Comparison of ENCODE assay signal across 9 cellular contexts in the genomic region with DNA sequence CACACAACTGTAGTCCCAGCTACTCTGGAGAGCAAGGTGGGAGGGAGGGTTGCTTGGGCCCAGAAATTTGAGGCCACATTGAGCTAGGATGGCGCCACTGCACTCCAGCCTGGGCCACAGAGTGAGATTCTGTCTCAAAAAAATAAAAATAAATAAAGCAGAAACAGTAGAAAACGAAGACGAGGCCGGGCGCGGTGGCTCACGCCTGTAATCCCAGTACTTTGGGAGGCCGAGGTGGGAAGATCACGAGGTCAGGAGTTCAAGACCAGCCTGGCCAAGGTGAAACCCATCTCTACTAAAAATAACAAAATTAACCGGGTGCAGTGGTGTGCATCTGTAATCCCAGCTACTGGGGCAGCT. TPM values are rescaled to one million over a fixed set of nuclear protein-coding genes. Genes with fewer than 3 reads are reported as not detected.
DNase-seq lines count a peak whose midpoint lies in the region; ATAC-seq and TF ChIP-seq lines count a peak whose summit lies in the region.
"Not testable (repeated sequence)": the region's sequence is repeated elsewhere in the genome, so short reads cannot be mapped to it uniquely, and the experiment has no call there.
"Had no signal": no experiment of that assay in that cellular context is flagged by ENCODE, and none has a peak within 500 bp of the region (broad histone marks: within the 10 kb centered on the region; RNA-seq: fewer than 3 reads in every experiment).

No MANE protein-coding gene starts in this region.

- H3K27me3 Mint-ChIP-seq in activated CD4-positive, alpha-beta T cell treated with anti-CD3 and anti-CD28 coated beads, Interleukin-2, amount 10 ng/mL, durations not matched to agents 24 days and 14 days; type B pancreatic cell: not testable (repeated sequence)

- not testable (repeated sequence) for H3K9me3 Mint-ChIP-seq in activated CD4-positive, alpha-beta T cell treated with anti-CD3 and anti-CD28 coated beads, Interleukin-2, amount 10 ng/mL, durations not matched to agents 24 days and 14 days; type B pancreatic cell

- H3K27ac Mint-ChIP-seq in activated CD4-positive, alpha-beta T cell treated with anti-CD3 and anti-CD28 coated beads, Interleukin-2, amount 10 ng/mL, durations not matched to agents 24 days and 14 days; type B pancreatic cell: not testable (repeated sequence)

- H3K4me1 Mint-ChIP-seq in activated CD4-positive, alpha-beta T cell treated with anti-CD3 and anti-CD28 coated beads, Interleukin-2, amount 10 ng/mL, durations not matched to agents 24 days and 14 days, result peaks cover 15% of the 10 kb centered on the region
- H3K4me1 Mint-ChIP-seq in type B pancreatic cell (ENCODE audit: unreplicated experiment), result not testable (repeated sequence)

- DNase-seq in DND-41; MG63; activated CD4-positive, alpha-beta T cell treated with anti-CD3 and anti-CD28 coated beads, Interleukin-2, amount 10 ng/mL, durations not matched to agents 24 days and 14 days; body of pancreas; fibroblast of mammary gland (ENCODE audit: low read depth); mesenchymal stem cell; prostate gland (ENCODE audit: low spot score); type B pancreatic cell (ENCODE audit: extremely low spot score, unreplicated experiment): not testable (repeated sequence)

- H3K36me3 Mint-ChIP-seq in activated CD4-positive, alpha-beta T cell treated with anti-CD3 and anti-CD28 coated beads, Interleukin-2, amount 10 ng/mL, durations not matched to agents 24 days and 14 days (ENCODE audit: low read depth), result peaks cover 27% of the 10 kb centered on the region
- H3K36me3 Mint-ChIP-seq in type B pancreatic cell, result not testable (repeated sequence)

- H3K4me3 ChIP-seq in DND-41 (ENCODE audit: low read depth in 1 of 2, low read length in 2 of 2) (peak overlapping the region; percentile 39 to 70; a peak in 3 of 4 replicates), MG63 (peak overlapping the region; percentile 80), fibroblast of mammary gland (ENCODE audit: control insufficient read depth, low read depth, low read length) (peak overlapping the region; percentile 80), mesenchymal stem cell (ENCODE audit: insufficient read depth in 1 of 2, low read depth in 1 of 2, low read length in 2 of 2) (peak overlapping the region in 1 of 2 experiments; percentile 88), prostate gland (peak overlapping the region in 1 of 2 donors; percentile 74)
- not testable (repeated sequence) for H3K4me3 ChIP-seq in body of pancreas

- H2BK120ac ChIP-seq in mesenchymal stem cell (ENCODE audit: low read depth, low read length), result not testable (repeated sequence)

- not testable (repeated sequence) for TF ChIP-seq CTCF in DND-41 (IDR thresholded peaks at IDR 0.05; ENCODE audit: borderline replicate concordance, extremely low read depth, low read length, poor library complexity, severe bottlenecking); body of pancreas (IDR thresholded peaks at IDR 0.05); fibroblast of mammary gland (conservative IDR thresholded peaks at IDR 0.05; ENCODE audit: control insufficient read depth, insufficient read depth, low read depth, low read length); prostate gland (IDR thresholded peaks at IDR 0.05); type B pancreatic cell (conservative IDR thresholded peaks at IDR 0.05)

- not testable (repeated sequence) for H3K4ac ChIP-seq in mesenchymal stem cell (ENCODE audit: low read depth in 1 of 2, low read length in 2 of 2)

- not testable (repeated sequence) for H3K27me3 ChIP-seq in DND-41 (ENCODE audit: insufficient read depth, low read length, poor library complexity); MG63; body of pancreas; mesenchymal stem cell (ENCODE audit: control insufficient read depth in 1 of 2, insufficient read depth in 1 of 2, low read length in 2 of 2); prostate gland (replicated peaks; ENCODE audit: insufficient read depth)

- not testable (repeated sequence) for H2AK5ac ChIP-seq in mesenchymal stem cell (ENCODE audit: low read length, severe bottlenecking)

- H2BK12ac ChIP-seq in mesenchymal stem cell (ENCODE audit: low read length in 2 of 2), result not testable (repeated sequence)

- peak overlapping the region; percentile 19 for H4K8ac ChIP-seq in mesenchymal stem cell (ENCODE audit: low read length)

- peaks cover 28% of the 10 kb centered on the region for H3K4me1 ChIP-seq in DND-41 (ENCODE audit: insufficient read depth, low read length)
- H3K4me1 ChIP-seq in body of pancreas, result peaks cover 17% of the 10 kb centered on the region
- not testable (repeated sequence) for H3K4me1 ChIP-seq in mesenchymal stem cell (ENCODE audit: control insufficient read depth, insufficient read depth, low read depth, low read length); prostate gland (replicated peaks)

- intact Hi-C loops in activated CD4-positive, alpha-beta T cell treated with anti-CD3 and anti-CD28 coated beads, Interleukin-2, amount 10 ng/mL, durations not matched to agents 24 days and 14 days (cut with micrococcal nuclease), result loop anchor here (1.0 to 2.0 kb wide), 4 partner anchors 11 to 81 kb away; a partner anchor contains a TSS
- intact Hi-C loops in body of pancreas (cut with DNase I); prostate gland (cut with DNase I): not testable (repeated sequence)

- TF ChIP-seq POLR2A in body of pancreas (IDR thresholded peaks at IDR 0.05); prostate gland (IDR thresholded peaks at IDR 0.05): not testable (repeated sequence)

- H2BK15ac ChIP-seq in mesenchymal stem cell (ENCODE audit: low read depth, poor library complexity, severe bottlenecking), result not testable (repeated sequence)

- not testable (repeated sequence) for H3K18ac ChIP-seq in mesenchymal stem cell (ENCODE audit: low read depth in 1 of 2, low read length in 2 of 2)

- H3K9me3 ChIP-seq in DND-41 (ENCODE audit: insufficient read depth, low read length, severe bottlenecking); MG63; body of pancreas; mesenchymal stem cell (ENCODE audit: control insufficient read depth, low read length); prostate gland: not testable (repeated sequence)

- H3K23ac ChIP-seq in mesenchymal stem cell (ENCODE audit: low read length in 2 of 2), result not testable (repeated sequence)

- peaks cover 18% of the 10 kb centered on the region for H3K79me1 ChIP-seq in mesenchymal stem cell (replicated peaks; ENCODE audit: low read length, poor library complexity, severe bottlenecking)

- H4K20me1 ChIP-seq in DND-41 (ENCODE audit: insufficient read depth, low read length), result not testable (repeated sequence)

- H3K9ac ChIP-seq in DND-41 (ENCODE audit: low read depth, low read length) (peak overlapping the region; percentile 82), mesenchymal stem cell (ENCODE audit: low read length) (peak overlapping the region; percentile 87)

- peaks cover 23% of the 10 kb centered on the region for H3K79me2 ChIP-seq in DND-41 (ENCODE audit: insufficient read depth, low read length)

- H2AFZ ChIP-seq in DND-41 (ENCODE audit: low read depth, low read length), result peak overlapping the region; percentile 91
- H2AFZ ChIP-seq in mesenchymal stem cell (ENCODE audit: low read depth, low read length), result not testable (repeated sequence)

- peak overlapping the region; percentile 76 for H3K4me2 ChIP-seq in DND-41 (ENCODE audit: insufficient read depth, low read length)
- not testable (repeated sequence) for H3K4me2 ChIP-seq in mesenchymal stem cell (ENCODE audit: low read length, poor library complexity, severe bottlenecking)

- not testable (repeated sequence) for ATAC-seq in DND-41 (ENCODE audit: insufficient read depth, low read depth); body of pancreas

- not testable (repeated sequence) for H3K14ac ChIP-seq in mesenchymal stem cell (ENCODE audit: low read length in 2 of 2)

- peak overlapping the region; percentile 87 for H3K27ac ChIP-seq in DND-41 (ENCODE audit: low read length)
- H3K27ac ChIP-seq in body of pancreas, result peak overlapping the region in 3 of 4 donors; percentile 66 to 80 (median 73)
- H3K27ac ChIP-seq in mesenchymal stem cell (ENCODE audit: low read length, poor library complexity, severe bottlenecking), result not testable (repeated sequence)
- peak overlapping the region; percentile 84 to 87 for H3K27ac ChIP-seq in prostate gland

- H3K4me3 Mint-ChIP-seq in activated CD4-positive, alpha-beta T cell treated with anti-CD3 and anti-CD28 coated beads, Interleukin-2, amount 10 ng/mL, durations not matched to agents 24 days and 14 days, result peak overlapping the region; percentile 100
- peak overlapping the region; percentile 90 for H3K4me3 Mint-ChIP-seq in type B pancreatic cell

- H4K91ac ChIP-seq in mesenchymal stem cell (ENCODE audit: low read length), result not testable (repeated sequence)

- not testable (repeated sequence) for H2BK5ac ChIP-seq in mesenchymal stem cell (ENCODE audit: low read depth, low read length, poor library complexity, severe bottlenecking)

- 92 to 93% methylated on average over 10 of the region's 10 CpGs for WGBS in body of pancreas, 2 donors
- 90% methylated on average over 10 of the region's 10 CpGs for WGBS in mesenchymal stem cell
- WGBS in prostate gland, result 96% methylated on average over 10 of the region's 10 CpGs

- peaks cover 24% of the 10 kb centered on the region for H3K36me3 ChIP-seq in DND-41 (ENCODE audit: insufficient read depth, low read length)
- H3K36me3 ChIP-seq in MG63; body of pancreas (replicated peaks in 1 of 2; ENCODE audit: insufficient read depth in 1 of 2, low read depth in 2 of 2): not testable (repeated sequence)
- H3K36me3 ChIP-seq in mesenchymal stem cell (ENCODE audit: control insufficient read depth in 1 of 2, insufficient read depth in 2 of 2, low read depth in 1 of 2, low read length in 2 of 2), result peaks cover 19 to 22% of the 10 kb centered on the region in 2 experiments
- H3K36me3 ChIP-seq in prostate gland, result peaks cover 0 to 16% of the 10 kb centered on the region in 2 donors

RNA-seq across cellular contexts. Expression of a gene that starts 0.5 kb away (rescaled TPM):
- 72.6 and 193 TPM in 2 replicates for total RNA-seq in MG63 (2014; rRNA removed; shearing (Covaris generic); ENCODE audit: low replicate concordance)
- 190 and 192 TPM in 2 replicates for total RNA-seq in activated CD4-positive, alpha-beta T cell treated with anti-CD3 and anti-CD28 coated beads, Interleukin-2, amount 10 ng/mL, durations not matched to agents 24 days and 14 days
- total RNA-seq in body of pancreas, result 10 to 100 TPM; 32.3 to 62.8 TPM
- polyA plus RNA-seq in mesenchymal stem cell (2013, experiment 1 of 2), result 159 TPM
- polyA plus RNA-seq in mesenchymal stem cell (2013, experiment 2 of 2), result 167 TPM
- 10 to 100 TPM; 85.1 to 88.5 TPM for total RNA-seq in prostate gland
- 61.6 and 70.7 TPM in 2 replicates for total RNA-seq in type B pancreatic cell (ENCODE audit: low replicate concordance)

RNA-seq across cellular contexts. Expression of a gene that starts 11.8 kb away (rescaled TPM):
- total RNA-seq in MG63 (2014; rRNA removed; shearing (Covaris generic); ENCODE audit: low replicate concordance), result 48.4 TPM in 2 replicates
- 23.9 and 25.0 TPM in 2 replicates for total RNA-seq in activated CD4-positive, alpha-beta T cell treated with anti-CD3 and anti-CD28 coated beads, Interleukin-2, amount 10 ng/mL, durations not matched to agents 24 days and 14 days
- total RNA-seq in body of pancreas, result 10 to 100 TPM; 41.2 to 64.6 TPM
- polyA plus RNA-seq in mesenchymal stem cell (2013, experiment 1 of 2), result 46.0 TPM
- polyA plus RNA-seq in mesenchymal stem cell (2013, experiment 2 of 2), result 44.8 TPM
- 100 to 1,000 TPM; 101 to 111 TPM for total RNA-seq in prostate gland
- 53.2 and 71.0 TPM in 2 replicates for total RNA-seq in type B pancreatic cell (ENCODE audit: low replicate concordance)

RNA-seq across cellular contexts. Expression of a gene that starts 14.9 kb away (rescaled TPM):
- total RNA-seq in MG63 (2014; rRNA removed; shearing (Covaris generic); ENCODE audit: low replicate concordance), result 0.35 and 0.49 TPM in 2 replicates
- 1.5 and 1.8 TPM in 2 replicates for total RNA-seq in activated CD4-positive, alpha-beta T cell treated with anti-CD3 and anti-CD28 coated beads, Interleukin-2, amount 10 ng/mL, durations not matched to agents 24 days and 14 days
- 1 to 10 TPM in 1 of 2 donors, under 1 TPM in 1; 0.52 to 8.6 TPM for total RNA-seq in body of pancreas
- polyA plus RNA-seq in mesenchymal stem cell (2013, experiment 1 of 2), result 0.97 TPM
- polyA plus RNA-seq in mesenchymal stem cell (2013, experiment 2 of 2), result 0.82 TPM
- 1 to 10 TPM; 1.1 to 2.2 TPM for total RNA-seq in prostate gland
- 2.8 and 4.8 TPM in 2 replicates for total RNA-seq in type B pancreatic cell (ENCODE audit: low replicate concordance)

RNA-seq across cellular contexts. Expression of a gene that starts 27.4 kb away (rescaled TPM):
- not detected in 2 replicates for total RNA-seq in MG63 (2014; rRNA removed; shearing (Covaris generic); ENCODE audit: low replicate concordance)
- total RNA-seq in activated CD4-positive, alpha-beta T cell treated with anti-CD3 and anti-CD28 coated beads, Interleukin-2, amount 10 ng/mL, durations not matched to agents 24 days and 14 days, result 0.28 TPM in 1 of 2 replicates, not detected in the other
- total RNA-seq in body of pancreas, result not detected
- polyA plus RNA-seq in mesenchymal stem cell (2013, experiment 1 of 2), result 0.03 TPM
- not detected for polyA plus RNA-seq in mesenchymal stem cell (2013, experiment 2 of 2)
- 1 to 10 TPM in 1 of 2 donors, not detected in 1; 5.3 TPM for total RNA-seq in prostate gland
- total RNA-seq in type B pancreatic cell (ENCODE audit: low replicate concordance), result not detected in 2 replicates
- total RNA-seq: foreskin keratinocyte had no signal

RNA-seq across cellular contexts. Expression of a gene that starts 32.1 kb away (rescaled TPM):
- 49.5 and 82.8 TPM in 2 replicates for total RNA-seq in MG63 (2014; rRNA removed; shearing (Covaris generic); ENCODE audit: low replicate concordance)
- total RNA-seq in activated CD4-positive, alpha-beta T cell treated with anti-CD3 and anti-CD28 coated beads, Interleukin-2, amount 10 ng/mL, durations not matched to agents 24 days and 14 days, result 60.7 and 63.5 TPM in 2 replicates
- total RNA-seq in body of pancreas (10 to 100 TPM; 37.4 to 51.1 TPM), prostate gland (10 to 100 TPM; 70.7 to 82.7 TPM), type B pancreatic cell (ENCODE audit: low replicate concordance) (63.3 and 72.4 TPM in 2 replicates)
- polyA plus RNA-seq in mesenchymal stem cell (2013, experiment 1 of 2), result 85.8 TPM
- polyA plus RNA-seq in mesenchymal stem cell (2013, experiment 2 of 2), result 77.3 TPM
